ENCODE assay signal across 2 cellular contexts in the genomic region with DNA sequence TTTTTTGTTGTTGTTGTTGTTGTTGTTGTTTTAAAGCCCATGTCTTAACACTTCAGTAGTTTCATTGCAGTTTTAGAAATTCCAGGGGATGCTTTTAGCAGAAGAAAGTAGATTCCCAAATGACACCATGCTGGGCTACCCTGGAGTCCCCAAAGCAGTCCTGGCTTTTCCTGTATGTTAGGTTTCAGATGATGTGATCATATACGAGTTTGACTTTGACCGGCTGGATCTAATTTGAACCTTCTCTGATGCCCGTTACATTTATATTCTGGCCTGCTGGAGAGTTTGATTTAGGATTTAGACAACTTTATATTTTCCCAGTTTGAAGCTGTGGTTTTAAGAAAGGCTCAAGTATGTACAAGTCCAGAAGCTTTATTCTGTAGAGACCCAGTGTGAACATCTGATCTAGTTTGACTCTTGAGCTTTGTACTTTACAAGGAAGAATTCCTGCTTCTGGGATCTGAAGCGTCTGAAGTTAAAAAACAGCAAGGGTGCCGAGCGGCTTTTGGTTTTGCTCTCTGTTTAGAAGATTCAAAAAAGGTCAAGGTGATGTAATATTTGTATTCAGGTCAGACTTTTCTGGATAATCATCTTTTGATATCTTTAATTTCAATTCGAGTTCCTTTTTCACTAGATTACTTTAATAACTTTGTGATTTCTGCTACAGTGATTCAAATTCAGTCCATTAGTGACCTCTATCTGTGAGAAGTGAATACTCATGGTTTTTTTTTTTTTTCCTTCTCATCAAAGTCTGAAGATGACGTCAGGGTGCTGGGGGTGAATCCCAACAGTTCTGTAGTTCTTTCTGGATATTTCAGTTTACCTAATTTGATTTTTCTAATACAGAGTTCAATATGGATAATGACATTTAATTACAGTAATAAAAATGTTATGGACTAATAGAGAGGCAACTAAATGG.
A peak's percentile ranks its signal among the peaks of the same experiment; 100 is the strongest.
TF ChIP-seq lines count a peak whose summit lies in the region.

No MANE protein-coding gene starts in this region.

TF ChIP-seq in IMR-90, 13 proteins besides CTCF, POLR2A, EP300 and RAD21:
- no peak for TF ChIP-seq NFE2L2 (IDR thresholded peaks at IDR 0.05; ENCODE audit: low read depth, low read length)
- TF ChIP-seq CHD1 (IDR thresholded peaks at IDR 0.05; ENCODE audit: low read depth, low read length), result no peak
- TF ChIP-seq FOS (IDR thresholded peaks at IDR 0.05; ENCODE audit: low read depth, low read length), result no peak
- no peak for TF ChIP-seq MAFK (IDR thresholded peaks at IDR 0.05; ENCODE audit: low read depth, low read length)
- TF ChIP-seq CEBPB (IDR thresholded peaks at IDR 0.05; ENCODE audit: low read depth, low read length), result no peak
- peak; percentile 44; the same call in 1 of the 2 replicates for TF ChIP-seq SMC3 (IDR thresholded peaks at IDR 0.05; ENCODE audit: low read depth, low read length)
- no peak for TF ChIP-seq RFX5 (IDR thresholded peaks at IDR 0.05; ENCODE audit: low read depth, low read length)

TF ChIP-seq in GM12878, 131 proteins besides CTCF, POLR2A, EP300 and RAD21:
- no peak for TF ChIP-seq IRF4 (IDR thresholded peaks at IDR 0.05; ENCODE audit: low read depth, low read length)
- peak; percentile 27; the same call in 1 of the 2 replicates for TF ChIP-seq ZNF384 (IDR thresholded peaks at IDR 0.05; ENCODE audit: borderline replicate concordance, low read depth, low read length)
- peak; percentile 78 for TF ChIP-seq ATF7 (IDR thresholded peaks at IDR 0.05; ENCODE audit: low read depth)
